8 cellular contexts compared by ENCODE assay signal in genomic region chr22:36510966-36511881, GRCh38. TPM values are rescaled to one million over a fixed set of nuclear protein-coding genes. Genes with fewer than 3 reads are reported as not detected.
A peak's percentile ranks its signal among the peaks of the same experiment; 100 is the strongest.
DNase-seq lines count a peak whose midpoint lies in the region; ATAC-seq lines count a peak whose summit lies in the region.

No MANE protein-coding gene starts in this region.

- DNase-seq in ACHN (peak; percentile 57), G401 (ENCODE audit: low spot score) (peak; percentile 56), NCI-H226 (peak; percentile 17), head of caudate nucleus (peak in 34 of 42 donors; percentile 14 to 77 (median 47)), NCI-H774 (lab: John Stamatoyannopoulos, UW) (no peak)
- DNase-seq in activated naive CD4-positive, alpha-beta T cell treated with Interleukin-2 at 50 U/mL for 16 hours: peak; percentile 27
- peak; percentile 36 for DNase-seq in stimulated activated CD4-positive, alpha-beta T cell treated with anti-CD3 and anti-CD28 coated beads, Interleukin-4, amount 100 ng/mL, for 1 hour

- in situ Hi-C loops in ACHN (cut with HindIII; ENCODE audit: low pct_ligation_motif_present, low pct_unique_long_range_greater_than_20kb, low sequenced_read_pairs) (no loop called here), G401 (cut with HindIII; ENCODE audit: low sequenced_read_pairs) (no loop called here)

- no peak for ATAC-seq in HG02759 (IDR thresholded peaks at IDR 0.05; ENCODE audit: unreplicated experiment)

- intact Hi-C loops in head of caudate nucleus (cut with DNase I): no loop called here

RNA-seq across cellular contexts. Expression of gene FOXRED2, which starts 4.4 kb away (rescaled TPM):
- 19.3 and 24.9 TPM in 2 replicates for total RNA-seq in G401 (2014; rRNA removed; shearing (Covaris generic))

RNA-seq across cellular contexts. Expression of gene EIF3D, which starts 17.7 kb away (rescaled TPM):
- 455 and 581 TPM in 2 replicates for total RNA-seq in G401 (2014; rRNA removed; shearing (Covaris generic))

RNA-seq across cellular contexts. Expression of gene TXN2, which starts 29.8 kb away (rescaled TPM):
- 96.4 and 99.4 TPM in 2 replicates for total RNA-seq in G401 (2014; rRNA removed; shearing (Covaris generic))
